In genomic region chr17:48053758-48054237, GRCh38 we compare ENCODE assay signal across 9 cellular contexts. TPM values are rescaled to one million over a fixed set of nuclear protein-coding genes. Genes with fewer than 3 reads are reported as not detected.
DNase-seq lines count a peak whose midpoint lies in the region; ATAC-seq and TF ChIP-seq lines count a peak whose summit lies in the region.
"Had no signal": no experiment of that assay in that cellular context is flagged by ENCODE, and none has a peak within 500 bp of the region (broad histone marks: within the 10 kb centered on the region; RNA-seq: fewer than 3 reads in every experiment).

No MANE protein-coding gene starts in this region.

- peaks cover 82% of the 10 kb centered on the region for H3K4me1 Mint-ChIP-seq in GM23338

- TF ChIP-seq CTCF in GM23338 (conservative IDR thresholded peaks at IDR 0.05; ENCODE audit: low read depth in 2 of 2): no peak
- no peak for TF ChIP-seq CTCF in WERI-Rb-1 (IDR thresholded peaks at IDR 0.05; ENCODE audit: low read depth, low read length)
- no peak for TF ChIP-seq CTCF in foreskin fibroblast (IDR thresholded peaks at IDR 0.05; ENCODE audit: low read depth, low read length)

- peaks cover 86% of the 10 kb centered on the region for H3K79me2 ChIP-seq in GM23338 (replicated peaks; ENCODE audit: insufficient read depth)

- peak overlapping the region; percentile 93 for H3K9ac ChIP-seq in skeletal muscle satellite cell (ENCODE audit: low read depth, low read length)

- no peaks in the 10 kb centered on the region for H3K9me2 ChIP-seq in GM23338 (ENCODE audit: insufficient read depth)

- H3K36me3 ChIP-seq in GM23338 (ENCODE audit: insufficient read depth) (peaks cover 36% of the 10 kb centered on the region), WERI-Rb-1 (peaks cover 90% of the 10 kb centered on the region), skeletal muscle satellite cell (ENCODE audit: insufficient read depth, low read length) (peaks cover 53% of the 10 kb centered on the region)

- DNase-seq in GM23338 (ENCODE audit: low spot score) (peak; percentile 45), WERI-Rb-1 (no peak), foreskin fibroblast (no peak), NCI-H1105 treated with DMSO at 0.1 percent for 48 hours (lab: John Stamatoyannopoulos, UW) (no peak), NCI-H187 (lab: John Stamatoyannopoulos, UW) (no peak)
- DNase-seq in effector CD8-positive, alpha-beta T cell (lab: John Stamatoyannopoulos, UW): no peak

- H3K4me3 Mint-ChIP-seq in GM23338: peak overlapping the region; percentile 98

- peaks cover 34% of the 10 kb centered on the region; the same call in 1 of the 2 replicates for H3F3A ChIP-seq in GM23338 (replicated peaks; ENCODE audit: low read depth)

- H3K27me3 Mint-ChIP-seq in GM23338 (ENCODE audit: insufficient read depth, low read depth, poor library complexity): peaks cover 24% of the 10 kb centered on the region

- no peak for ATAC-seq in GM23338
- ATAC-seq in HG03108 (IDR thresholded peaks at IDR 0.05; ENCODE audit: unreplicated experiment): no peak

- peak overlapping the region; percentile 90 for H3K27ac Mint-ChIP-seq in GM23338

- H3K4me3 ChIP-seq in GM23338 (peak overlapping the region; percentile 99), WERI-Rb-1 (ENCODE audit: low read depth, low read length) (no peak overlapping the region), foreskin fibroblast (ENCODE audit: low read depth in 1 of 2, low read length in 2 of 2) (peak overlapping the region; percentile 0 to 42), skeletal muscle satellite cell (ENCODE audit: low read length) (peak overlapping the region; percentile 56)

- H2AFZ ChIP-seq in GM23338: no peak overlapping the region

- H3K4me1 ChIP-seq in GM23338 (ENCODE audit: insufficient read depth) (peaks cover 63% of the 10 kb centered on the region), skeletal muscle satellite cell (ENCODE audit: control insufficient read depth, insufficient read depth, low read length) (peaks cover 63% of the 10 kb centered on the region)

- H3K9me3 ChIP-seq in WERI-Rb-1 (ENCODE audit: severe bottlenecking): no peaks in the 10 kb centered on the region
- no peaks in the 10 kb centered on the region for H3K9me3 ChIP-seq in skeletal muscle satellite cell (replicated peaks; ENCODE audit: low read length)

- no peaks in the 10 kb centered on the region for H3K9me3 Mint-ChIP-seq in GM23338

- H3K4me2 ChIP-seq in GM23338: peak overlapping the region; percentile 94
- H3K4me2 ChIP-seq in skeletal muscle satellite cell (ENCODE audit: low read length): peak overlapping the region; percentile 85

- H3K27me3 ChIP-seq in GM23338 (ENCODE audit: insufficient read depth): no peaks in the 10 kb centered on the region
- no peaks in the 10 kb centered on the region for H3K27me3 ChIP-seq in WERI-Rb-1 (ENCODE audit: insufficient read depth, low read depth, severe bottlenecking)
- no peaks in the 10 kb centered on the region for H3K27me3 ChIP-seq in skeletal muscle satellite cell (ENCODE audit: control insufficient read depth, insufficient read depth, low read length)

- peaks cover 32% of the 10 kb centered on the region; the same call in 1 of the 2 replicates for H4K20me1 ChIP-seq in GM23338 (replicated peaks; ENCODE audit: insufficient read depth)

- peaks cover 75% of the 10 kb centered on the region for H3K36me3 Mint-ChIP-seq in GM23338 (ENCODE audit: low read depth)

- H3K27ac ChIP-seq in GM23338 (ENCODE audit: low read depth) (peak overlapping the region; percentile 93), WERI-Rb-1 (peak overlapping the region; percentile 43)
- H3K27ac ChIP-seq: HL-60 had no signal

TF ChIP-seq in GM23338, 12 proteins besides CTCF, POLR2A, EP300 and RAD21 (continues in another document):
- TF ChIP-seq CREB1 (CRISPR knock-in tag; IDR thresholded peaks at IDR 0.05; ENCODE audit: low read depth): no peak
- TF ChIP-seq ZNF114 (CRISPR knock-in tag; IDR thresholded peaks at IDR 0.05): no peak
- no peak for TF ChIP-seq ZNF462 (CRISPR knock-in tag; IDR thresholded peaks at IDR 0.05)
- TF ChIP-seq EZH2 (IDR thresholded peaks at IDR 0.05; ENCODE audit: low read depth, unreplicated experiment): no peak
- no peak for TF ChIP-seq STAT1 (IDR thresholded peaks at IDR 0.05; ENCODE audit: unreplicated experiment)
- TF ChIP-seq ZNF331 (CRISPR knock-in tag; IDR thresholded peaks at IDR 0.05; ENCODE audit: low read depth): no peak
- no peak for TF ChIP-seq NANOG (IDR thresholded peaks at IDR 0.05; ENCODE audit: borderline replicate concordance)

RNA-seq across cellular contexts. Expression of gene NFE2L1, which starts 5.6 kb away (rescaled TPM):
- 138 and 157 TPM in 2 replicates for total RNA-seq in GM23338 (2014; rRNA removed; shearing (Covaris generic))
- 39.9 and 49.9 TPM in 2 replicates for polyA plus RNA-seq in GM23338 (2016; fragmentation: Nextera tagmentation; extraction: Ambion mirVana)
- total RNA-seq in skeletal muscle satellite cell (2012; rRNA removed): 93.3 and 93.7 TPM in 2 replicates

RNA-seq across cellular contexts. Expression of gene COPZ2, which starts 16.2 kb away (rescaled TPM):
- not detected in 2 replicates for total RNA-seq in GM23338 (2014; rRNA removed; shearing (Covaris generic))
- polyA plus RNA-seq in GM23338 (2016; fragmentation: Nextera tagmentation; extraction: Ambion mirVana): not detected in 2 replicates
- 22.6 and 47.8 TPM in 2 replicates for total RNA-seq in skeletal muscle satellite cell (2012; rRNA removed)

RNA-seq across cellular contexts. Expression of gene CBX1, which starts 47.5 kb away (rescaled TPM):
- 113 and 127 TPM in 2 replicates for total RNA-seq in GM23338 (2014; rRNA removed; shearing (Covaris generic))
- 223 and 243 TPM in 2 replicates for polyA plus RNA-seq in GM23338 (2016; fragmentation: Nextera tagmentation; extraction: Ambion mirVana)
- total RNA-seq in skeletal muscle satellite cell (2012; rRNA removed): 29.4 and 29.7 TPM in 2 replicates

RNA-seq across cellular contexts. Expression of gene SNX11, which starts 53.8 kb away (rescaled TPM):
- 13.7 and 16.3 TPM in 2 replicates for total RNA-seq in GM23338 (2014; rRNA removed; shearing (Covaris generic))
- polyA plus RNA-seq in GM23338 (2016; fragmentation: Nextera tagmentation; extraction: Ambion mirVana): 7.9 and 8.0 TPM in 2 replicates
- total RNA-seq in skeletal muscle satellite cell (2012; rRNA removed): 7.4 and 8.1 TPM in 2 replicates
